Comparison of ENCODE assay signal across 14 cellular contexts in the genomic region with DNA sequence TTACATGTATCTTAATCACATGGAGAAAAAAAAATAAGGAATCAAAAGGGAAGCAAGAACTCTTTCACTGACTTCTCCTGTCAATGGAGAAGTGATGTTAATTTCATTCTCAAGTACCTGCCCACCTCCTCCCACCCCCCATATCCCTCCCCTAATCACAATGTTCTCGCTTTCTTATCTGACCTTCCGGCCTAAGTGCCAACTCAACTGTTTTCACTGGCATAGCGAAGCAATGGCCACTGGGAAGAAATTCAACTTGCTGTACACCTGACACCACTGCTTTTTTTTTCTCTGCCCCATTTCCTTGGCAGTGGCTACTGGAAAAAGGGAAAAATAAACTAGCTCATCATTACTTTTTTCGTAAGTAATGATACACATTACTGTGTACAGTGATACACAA. TPM values are rescaled to one million over a fixed set of nuclear protein-coding genes. Genes with fewer than 3 reads are reported as not detected.
DNase-seq lines count a peak whose midpoint lies in the region; ATAC-seq and TF ChIP-seq lines count a peak whose summit lies in the region.
"Had no signal": no experiment of that assay in that cellular context is flagged by ENCODE, and none has a peak within 500 bp of the region (broad histone marks: within the 10 kb centered on the region; RNA-seq: fewer than 3 reads in every experiment).

No MANE protein-coding gene starts in this region.

- H2AFZ ChIP-seq in osteoblast (ENCODE audit: low read length) = peak overlapping the region; percentile 34

- POLR2A ChIA-PET in activated CD4-positive, alpha-beta T cell treated with anti-CD3 and anti-CD28 coated beads, Interleukin-2, amount 10 ng/mL, durations not matched to agents 7 days and 5 days (lab: Charles Lee) = no interaction called here
- POLR2A ChIA-PET in CD8-positive, alpha-beta T cell (lab: Charles Lee) = no interaction called here

- H3K27me3 ChIP-seq in left ventricle myocardium inferior (ENCODE audit: low read depth) (no peaks in the 10 kb centered on the region), right atrium auricular region (no peaks in the 10 kb centered on the region), osteoblast (ENCODE audit: insufficient read depth, low read length) (no peaks in the 10 kb centered on the region), stomach (no peaks in the 10 kb centered on the region)
- no peaks in the 10 kb centered on the region for H3K27me3 ChIP-seq in CD8-positive, alpha-beta T cell (ENCODE audit: insufficient read depth, low read length)

- H4K20me1 ChIP-seq in osteoblast (ENCODE audit: insufficient read depth, low read length) = no peaks in the 10 kb centered on the region

- peak overlapping the region; percentile 82 for H3K27ac ChIP-seq in left ventricle myocardium inferior (replicated peaks)
- H3K27ac ChIP-seq in right atrium auricular region = no peak overlapping the region
- H3K27ac ChIP-seq in osteoblast (ENCODE audit: low read depth, low read length) = no peak overlapping the region
- no peak overlapping the region for H3K27ac ChIP-seq in stomach
- no peak overlapping the region for H3K27ac ChIP-seq in CD8-positive, alpha-beta T cell (ENCODE audit: low read depth, low read length)
- H3K27ac ChIP-seq: 22Rv1 had no signal

- intact Hi-C loops in left ventricle myocardium inferior (cut with micrococcal nuclease) = no loop called here
- intact Hi-C loops in stomach (cut with DNase I; ENCODE audit: low total_unique reads) = no loop called here
- intact Hi-C loops in CD8-positive, alpha-beta T cell (cut with DNase I, micrococcal nuclease) = no loop called here

- H3K9me3 Mint-ChIP-seq in activated CD4-positive, alpha-beta T cell treated with anti-CD3 and anti-CD28 coated beads, Interleukin-2, amount 10 ng/mL, durations not matched to agents 7 days and 5 days = no peaks in the 10 kb centered on the region
- no peaks in the 10 kb centered on the region for H3K9me3 Mint-ChIP-seq in CD8-positive, alpha-beta T cell
- H3K9me3 Mint-ChIP-seq: CD14-positive monocyte; CD8-positive, alpha-beta memory T cell; HFFc6 had no signal

- H3K79me2 ChIP-seq in osteoblast (ENCODE audit: insufficient read depth, low read length) = peaks cover 17% of the 10 kb centered on the region

- peaks cover 30% of the 10 kb centered on the region for H3K4me1 Mint-ChIP-seq in activated CD4-positive, alpha-beta T cell treated with anti-CD3 and anti-CD28 coated beads, Interleukin-2, amount 10 ng/mL, durations not matched to agents 7 days and 5 days
- H3K4me1 Mint-ChIP-seq in CD8-positive, alpha-beta T cell (ENCODE audit: low read depth) = no peaks in the 10 kb centered on the region

- no peak for TF ChIP-seq EP300 in stomach (IDR thresholded peaks at IDR 0.05)

- no peak for TF ChIP-seq POLR2A in stomach (IDR thresholded peaks at IDR 0.05)

- H3K36me3 Mint-ChIP-seq in activated CD4-positive, alpha-beta T cell treated with anti-CD3 and anti-CD28 coated beads, Interleukin-2, amount 10 ng/mL, durations not matched to agents 7 days and 5 days (ENCODE audit: low read depth) = peaks cover 43% of the 10 kb centered on the region
- no peaks in the 10 kb centered on the region for H3K36me3 Mint-ChIP-seq in CD8-positive, alpha-beta T cell

- no peak for DNase-seq in activated CD4-positive, alpha-beta T cell treated with anti-CD3 and anti-CD28 coated beads, Interleukin-2, amount 10 ng/mL, durations not matched to agents 7 days and 5 days
- DNase-seq in activated CD4-positive, alpha-beta T cell treated with anti-CD3 and anti-CD28 coated beads for 1 hour = no peak
- DNase-seq in left ventricle myocardium inferior = no peak
- no peak for DNase-seq in right atrium auricular region (ENCODE audit: low spot score)
- peak; percentile 36 for DNase-seq in osteoblast (ENCODE audit: insufficient read length, low spot score, missing footprints)
- DNase-seq in stomach = peak; percentile 59
- DNase-seq in CD8-positive, alpha-beta T cell = no peak
- no peak for DNase-seq in NCI-H1930 (lab: John Stamatoyannopoulos, UW)
- DNase-seq: Caco-2; CD8-positive, alpha-beta memory T cell; HCEC 1CT; HFFc6 had no signal

- WGBS in stomach, 5 donors = 37 to 73% (median 63%) methylated on average over 4 of the region's 4 CpGs

- TF ChIP-seq CTCF in left ventricle myocardium inferior (IDR thresholded peaks at IDR 0.05; ENCODE audit: borderline replicate concordance) (no peak), right atrium auricular region (IDR thresholded peaks at IDR 0.05) (no peak), osteoblast (IDR thresholded peaks at IDR 0.05; ENCODE audit: extremely low read depth, low read depth, low read length) (no peak), stomach (IDR thresholded peaks at IDR 0.05) (no peak)
- TF ChIP-seq CTCF in CD8-positive, alpha-beta T cell (IDR thresholded peaks at IDR 0.05) = no peak

- H3K27ac Mint-ChIP-seq in activated CD4-positive, alpha-beta T cell treated with anti-CD3 and anti-CD28 coated beads, Interleukin-2, amount 10 ng/mL, durations not matched to agents 7 days and 5 days = peak overlapping the region; percentile 10
- no peak overlapping the region for H3K27ac Mint-ChIP-seq in CD8-positive, alpha-beta T cell
- H3K27ac Mint-ChIP-seq: CD8-positive, alpha-beta memory T cell; HFFc6 had no signal

- ATAC-seq in CD8-positive, alpha-beta T cell = no peak

- CTCF ChIA-PET in activated CD4-positive, alpha-beta T cell treated with anti-CD3 and anti-CD28 coated beads, Interleukin-2, amount 10 ng/mL, durations not matched to agents 7 days and 5 days (lab: Charles Lee) = interaction anchor here (1.4 kb wide), 1 partner anchor 33 kb away, joined by 6 read pairs; no protein-coding TSS in a partner anchor
- CTCF ChIA-PET in CD8-positive, alpha-beta T cell (lab: Charles Lee) = no interaction called here

- peaks cover 28% of the 10 kb centered on the region for H3K4me1 ChIP-seq in left ventricle myocardium inferior
- H3K4me1 ChIP-seq in right atrium auricular region = peaks cover 0 to 12% of the 10 kb centered on the region in 2 donors
- peaks cover 11% of the 10 kb centered on the region for H3K4me1 ChIP-seq in osteoblast (ENCODE audit: insufficient read depth, low read length)
- H3K4me1 ChIP-seq in stomach = peaks cover 0 to 17% (median 12%) of the 10 kb centered on the region in 4 donors
- peaks cover 12% of the 10 kb centered on the region for H3K4me1 ChIP-seq in CD8-positive, alpha-beta T cell (ENCODE audit: insufficient read depth, low read length)

- no peak overlapping the region for H3K4me3 ChIP-seq in left ventricle myocardium inferior
- no peak overlapping the region for H3K4me3 ChIP-seq in right atrium auricular region
- H3K4me3 ChIP-seq in osteoblast (ENCODE audit: insufficient read depth, low read length) = no peak overlapping the region
- H3K4me3 ChIP-seq in stomach = no peak overlapping the region
- H3K4me3 ChIP-seq in CD8-positive, alpha-beta T cell (ENCODE audit: low read depth, low read length) = no peak overlapping the region

- H3K36me3 ChIP-seq in left ventricle myocardium inferior (no peaks in the 10 kb centered on the region), right atrium auricular region (no peaks in the 10 kb centered on the region), osteoblast (ENCODE audit: insufficient read depth, low read length) (no peaks in the 10 kb centered on the region), stomach (no peaks in the 10 kb centered on the region)
- H3K36me3 ChIP-seq in CD8-positive, alpha-beta T cell (ENCODE audit: insufficient read depth, low read length) = no peaks in the 10 kb centered on the region

- no peak overlapping the region for H3K4me2 ChIP-seq in osteoblast (ENCODE audit: insufficient read depth, low read length)

- no peaks in the 10 kb centered on the region for H3K27me3 Mint-ChIP-seq in activated CD4-positive, alpha-beta T cell treated with anti-CD3 and anti-CD28 coated beads, Interleukin-2, amount 10 ng/mL, durations not matched to agents 7 days and 5 days
- no peaks in the 10 kb centered on the region for H3K27me3 Mint-ChIP-seq in CD8-positive, alpha-beta T cell (ENCODE audit: low read depth)
- H3K27me3 Mint-ChIP-seq: CD8-positive, alpha-beta memory T cell had no signal

- H3K4me3 Mint-ChIP-seq in activated CD4-positive, alpha-beta T cell treated with anti-CD3 and anti-CD28 coated beads, Interleukin-2, amount 10 ng/mL, durations not matched to agents 7 days and 5 days = no peak overlapping the region
- H3K4me3 Mint-ChIP-seq in CD8-positive, alpha-beta T cell = no peak overlapping the region
- H3K4me3 Mint-ChIP-seq: CD14-positive monocyte, HFFc6 had no signal

- H3K9me3 ChIP-seq in left ventricle myocardium inferior (replicated peaks) (no peaks in the 10 kb centered on the region), right atrium auricular region (no peaks in the 10 kb centered on the region), osteoblast (ENCODE audit: low read depth, low read length) (no peaks in the 10 kb centered on the region), stomach (no peaks in the 10 kb centered on the region)
- H3K9me3 ChIP-seq in CD8-positive, alpha-beta T cell (ENCODE audit: low read length) = no peaks in the 10 kb centered on the region
- H3K9me3 ChIP-seq: Caco-2 had no signal

RNA-seq across cellular contexts. Expression of a gene that starts 3.8 kb away (rescaled TPM):
- total RNA-seq in activated CD4-positive, alpha-beta T cell treated with anti-CD3 and anti-CD28 coated beads, Interleukin-2, amount 10 ng/mL, durations not matched to agents 7 days and 5 days = 10 to 100 TPM; 35.6 to 42.4 TPM
- total RNA-seq in left ventricle myocardium inferior (0.38 TPM), right atrium auricular region (under 1 TPM in 1 of 2 donors, not detected in 1; 0.63 TPM), osteoblast (0.36 and 0.88 TPM in 2 replicates), stomach (1 to 10 TPM in 4 of 5 donors, under 1 TPM in 1; 0.45 to 5.0 (median 3.5) TPM)
- polyA plus RNA-seq in stomach = 1 to 10 TPM in 2 of 3 donors, under 1 TPM in 1; 0.76 to 1.8 (median 1.1) TPM
- total RNA-seq in CD8-positive, alpha-beta T cell = under 1 TPM; 0.33 to 0.71 TPM

Comparison
In these comparisons a context has a peak if more than half of its experiments do, and no peak if none do; other contexts are left out.
1. DNase-seq: peak in osteoblast (single experiment) and stomach (single experiment); none in activated CD4-positive, alpha-beta T cell treated with anti-CD3 and anti-CD28 coated beads, Interleukin-2, amount 10 ng/mL, durations not matched to agents 7 days and 5 days (single experiment), activated CD4-positive, alpha-beta T cell treated with anti-CD3 and anti-CD28 coated beads for 1 hour (single experiment), left ventricle myocardium inferior (single experiment), right atrium auricular region (single experiment), CD8-positive, alpha-beta T cell (0 of 7) and NCI-H1930 (0 of 2).
2. RNA of a gene that starts 3.8 kb away (total RNA-seq): 35.6 to 42.4 TPM in activated CD4-positive, alpha-beta T cell treated with anti-CD3 and anti-CD28 coated beads, Interleukin-2, amount 10 ng/mL, durations not matched to agents 7 days and 5 days; 0.45 to 5.0 TPM in stomach, 0.33 to 0.71 TPM in CD8-positive, alpha-beta T cell, 0.63 TPM in right atrium auricular region, 0.38 TPM in left ventricle myocardium inferior (single experiment) and 0.36 to 0.88 TPM in osteoblast; every median in the first group is over 4 times any median in the second.